In the genomic region with DNA sequence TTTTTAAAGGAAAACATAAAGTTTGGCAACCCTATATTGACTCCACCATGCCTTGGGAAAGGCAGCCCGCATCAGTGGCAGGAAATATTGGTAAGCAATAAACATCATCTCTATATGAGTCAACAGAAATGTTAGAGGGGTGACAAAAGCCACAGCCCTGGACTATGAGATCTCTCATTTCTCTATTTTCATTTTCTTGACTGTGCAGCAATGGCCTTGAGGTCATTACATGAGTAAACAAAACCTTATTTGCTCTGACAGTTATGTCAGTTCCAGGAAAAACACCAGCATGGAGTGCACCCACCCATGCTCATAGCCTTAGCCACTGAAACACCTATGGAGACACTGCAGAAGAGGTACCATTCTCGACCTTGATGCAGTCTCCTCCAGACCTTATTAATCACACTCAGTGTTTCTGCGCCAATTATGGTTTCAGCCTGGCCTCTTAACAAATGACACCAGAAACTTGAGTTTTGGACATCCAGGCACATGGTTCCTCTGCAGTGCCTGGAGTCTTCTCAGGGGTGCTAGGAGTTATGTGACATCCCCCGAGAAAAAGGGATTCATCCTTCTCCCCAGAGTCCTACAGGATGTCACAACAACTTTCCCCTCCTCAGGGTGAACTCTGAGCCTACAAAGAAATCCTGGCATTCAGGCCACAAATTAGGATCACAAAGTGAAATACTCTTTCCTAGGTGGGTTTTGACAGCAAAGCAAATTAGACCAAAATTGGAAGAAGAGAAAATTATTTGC, we compare ENCODE assay signal across 11 cellular contexts. TPM values are rescaled to one million over a fixed set of nuclear protein-coding genes. Genes with fewer than 3 reads are reported as not detected.
A peak's percentile ranks its signal among the peaks of the same experiment; 100 is the strongest.
DNase-seq lines count a peak whose midpoint lies in the region; ATAC-seq, FAIRE-seq and TF ChIP-seq lines count a peak whose summit lies in the region.
"Had no signal": no experiment of that assay in that cellular context is flagged by ENCODE, and none has a peak within 500 bp of the region (broad histone marks: within the 10 kb centered on the region; RNA-seq: fewer than 3 reads in every experiment).

No MANE protein-coding gene starts in this region.

- no peak for FAIRE-seq in urothelium cell line (lab: Jason Lieb, UNC)
- FAIRE-seq: astrocyte had no signal

- no peaks in the 10 kb centered on the region for H3K9me3 ChIP-seq in ascending aorta
- H3K9me3 ChIP-seq: SK-N-SH had no signal

- peak overlapping the region; percentile 95 for H3K27ac ChIP-seq in foreskin keratinocyte
- H3K27ac ChIP-seq in ascending aorta = no peak overlapping the region
- H3K27ac ChIP-seq: GM23248 had no signal

- intact Hi-C loops in ascending aorta (cut with DNase I) = no loop called here

- no peak overlapping the region for H3K4me3 ChIP-seq in ascending aorta
- H3K4me3 ChIP-seq: GM23248 had no signal

- H3K27me3 ChIP-seq in foreskin keratinocyte (no peaks in the 10 kb centered on the region), ascending aorta (no peaks in the 10 kb centered on the region)

- TF ChIP-seq CTCF in foreskin keratinocyte (conservative IDR thresholded peaks at IDR 0.05) (no peak), ascending aorta (IDR thresholded peaks at IDR 0.05) (no peak)

- ATAC-seq in GM18520 (IDR thresholded peaks at IDR 0.05; ENCODE audit: unreplicated experiment) = peak; percentile 97
- peak; percentile 98 for ATAC-seq in GM21526 (IDR thresholded peaks at IDR 0.05; ENCODE audit: low FRiP score, unreplicated experiment)
- ATAC-seq in HG03442 (IDR thresholded peaks at IDR 0.05; ENCODE audit: unreplicated experiment) = peak; percentile 98
- ATAC-seq in foreskin keratinocyte = peak; percentile 18

- DNase-seq in foreskin keratinocyte (peak in 1 of 2 donors; percentile 20), ascending aorta (ENCODE audit: low spot score in 2 of 2) (no peak), urothelium cell line (ENCODE audit: low spot score) (no peak), occipital lobe (lab: John Stamatoyannopoulos, UW) (no peak)
- no peak for DNase-seq in effector CD4-positive, alpha-beta T cell
- DNase-seq: GM23248, SK-N-SH had no signal

- no peaks in the 10 kb centered on the region for H3K36me3 ChIP-seq in ascending aorta

- H3K4me1 ChIP-seq in foreskin keratinocyte (peaks cover 24% of the 10 kb centered on the region), ascending aorta (no peaks in the 10 kb centered on the region)

RNA-seq across cellular contexts. Expression of gene HPGD, which starts 16.0 kb away (rescaled TPM):
- total RNA-seq in foreskin keratinocyte = 0.21 and 0.41 TPM in 2 replicates
- 0.16 and 0.18 TPM in 2 replicates for polyA plus RNA-seq in foreskin keratinocyte
- 4.2 TPM for total RNA-seq in ascending aorta
- 4.2 TPM for total RNA-seq in occipital lobe
- total RNA-seq: GM23248 had no signal
- polyA plus RNA-seq: GM23248, SK-N-SH had no signal

Comparison
In these comparisons a context has a peak if more than half of its experiments do, and no peak if none do; other contexts are left out.
1. ATAC-seq: peak in every context shown above with its lines; median percentile 98 in GM21526; 98 in HG03442; 97 in GM18520; 18 in foreskin keratinocyte.